Comparison of ENCODE assay signal across 8 cellular contexts in genomic region chr20:4813076-4813838, GRCh38.
A peak's percentile ranks its signal among the peaks of the same experiment; 100 is the strongest.
DNase-seq lines count a peak whose midpoint lies in the region; TF ChIP-seq lines count a peak whose summit lies in the region.

No MANE protein-coding gene starts in this region.

- H3K27me3 Mint-ChIP-seq in dendritic cell treated with granulocyte-macrophage colony-stimulating factor and Interleukin-4, amounts not matched to agents 40 ng/mL and 50 ng/mL, for 4 days, result no peaks in the 10 kb centered on the region

- no peak overlapping the region for H2AFZ ChIP-seq in parathyroid adenoma

- no peak for TF ChIP-seq CTCF in parathyroid adenoma (IDR thresholded peaks at IDR 0.05)

- no peaks in the 10 kb centered on the region for H3K9me3 ChIP-seq in parathyroid adenoma (ENCODE audit: control insufficient read depth, low read length)

- H3K9me3 Mint-ChIP-seq in dendritic cell treated with granulocyte-macrophage colony-stimulating factor and Interleukin-4, amounts not matched to agents 40 ng/mL and 50 ng/mL, for 4 days, result no peaks in the 10 kb centered on the region

- H3K36me3 Mint-ChIP-seq in dendritic cell treated with granulocyte-macrophage colony-stimulating factor and Interleukin-4, amounts not matched to agents 40 ng/mL and 50 ng/mL, for 4 days (ENCODE audit: low read depth), result peaks cover 88% of the 10 kb centered on the region

- H3K4me1 Mint-ChIP-seq in dendritic cell treated with granulocyte-macrophage colony-stimulating factor and Interleukin-4, amounts not matched to agents 40 ng/mL and 50 ng/mL, for 4 days (ENCODE audit: low read depth), result peaks cover 97% of the 10 kb centered on the region

- peak; percentile 30 for DNase-seq in activated naive CD4-positive, alpha-beta T cell treated with Interleukin-2 at 50 U/mL for 16 hours
- DNase-seq in activated naive CD4-positive, alpha-beta T cell (lab: John Stamatoyannopoulos, UW), result no peak
- DNase-seq in NOMO-1 treated with DMSO at 0.1 percent for 48 hours (lab: John Stamatoyannopoulos, UW; ENCODE audit: unreplicated experiment) (peak; percentile 66), NCI-H69 (lab: John Stamatoyannopoulos, UW) (no peak), DMS 273 (lab: John Stamatoyannopoulos, UW; ENCODE audit: unreplicated experiment) (no peak), AML-193 (lab: John Stamatoyannopoulos, UW) (no peak)

- H3K27me3 ChIP-seq in parathyroid adenoma (ENCODE audit: control insufficient read depth, insufficient read depth, low read length), result no peaks in the 10 kb centered on the region

- H3K27ac ChIP-seq in parathyroid adenoma, result peak overlapping the region; percentile 65

- no peaks in the 10 kb centered on the region for H3K36me3 ChIP-seq in parathyroid adenoma (ENCODE audit: control insufficient read depth, insufficient read depth, low read length)

- peak overlapping the region; percentile 100 for H3K27ac Mint-ChIP-seq in dendritic cell treated with granulocyte-macrophage colony-stimulating factor and Interleukin-4, amounts not matched to agents 40 ng/mL and 50 ng/mL, for 4 days

- peak overlapping the region; percentile 90 for H3K4me3 Mint-ChIP-seq in dendritic cell treated with granulocyte-macrophage colony-stimulating factor and Interleukin-4, amounts not matched to agents 40 ng/mL and 50 ng/mL, for 4 days

- intact Hi-C loops in dendritic cell treated with granulocyte-macrophage colony-stimulating factor and Interleukin-4, amounts not matched to agents 40 ng/mL and 50 ng/mL, for 4 days (cut with micrococcal nuclease), result loop anchor here (5.0 to 10.0 kb wide), 2 partner anchors 34 to 272 kb away; no protein-coding TSS in a partner anchor

- peaks cover 3% of the 10 kb centered on the region for H3K4me1 ChIP-seq in parathyroid adenoma

- no peaks in the 10 kb centered on the region for H3K79me2 ChIP-seq in parathyroid adenoma

- H3K4me2 ChIP-seq in parathyroid adenoma (ENCODE audit: low read length), result no peak overlapping the region

- H3K9ac ChIP-seq in parathyroid adenoma, result no peak overlapping the region

- no peak overlapping the region for H3K4me3 ChIP-seq in parathyroid adenoma (ENCODE audit: low read depth, low read length)

Comparison
In these comparisons a context has a peak if more than half of its experiments do, and no peak if none do; other contexts are left out.
1. DNase-seq: peak in activated naive CD4-positive, alpha-beta T cell treated with Interleukin-2 at 50 U/mL for 16 hours (single experiment) and NOMO-1 treated with DMSO at 0.1 percent for 48 hours (single experiment); none in activated naive CD4-positive, alpha-beta T cell (0 of 4), NCI-H69 (single experiment), DMS 273 (single experiment) and AML-193 (0 of 2).